8 cellular contexts compared by ENCODE assay signal in genomic region chr3:5197470-5198312, GRCh38. TPM values are rescaled to one million over a fixed set of nuclear protein-coding genes. Genes with fewer than 3 reads are reported as not detected.
DNase-seq lines count a peak whose midpoint lies in the region; ATAC-seq and FAIRE-seq lines count a peak whose summit lies in the region.

No MANE protein-coding gene starts in this region.

- peak; percentile 70 for ATAC-seq in HG02970 (IDR thresholded peaks at IDR 0.05; ENCODE audit: low FRiP score, unreplicated experiment)

- H3K36me3 ChIP-seq in duodenal mucosa (ENCODE audit: control insufficient read depth in 1 of 2, insufficient read depth in 2 of 2, low read length in 2 of 2): peaks cover 11 to 48% of the 10 kb centered on the region in 2 donors
- H3K36me3 ChIP-seq in small intestine (ENCODE audit: control insufficient read depth in 2 of 2, insufficient read depth in 2 of 2, low read length in 2 of 2): peaks cover 4 to 12% of the 10 kb centered on the region in 2 donors
- peaks cover 13% of the 10 kb centered on the region for H3K36me3 ChIP-seq in SJCRH30

- peak; percentile 59 for DNase-seq in activated naive CD4-positive, alpha-beta T cell treated with Interleukin-2 at 50 U/mL for 16 hours
- no peak for DNase-seq in activated naive CD4-positive, alpha-beta T cell (lab: John Stamatoyannopoulos, UW)
- DNase-seq in RPMI7951 (ENCODE audit: low read depth): peak; percentile 39
- DNase-seq in small intestine: peak; percentile 32
- no peak for DNase-seq in AG08396 (ENCODE audit: low spot score)
- DNase-seq in SJCRH30: no peak

- H3K4me3 ChIP-seq in duodenal mucosa (ENCODE audit: low read depth in 1 of 2, low read length in 2 of 2) (no peak overlapping the region), small intestine (ENCODE audit: low read depth in 1 of 2, low read length in 2 of 2) (no peak overlapping the region), SJCRH30 (no peak overlapping the region)

- H3K4me1 ChIP-seq in duodenal mucosa (ENCODE audit: control insufficient read depth in 1 of 2, insufficient read depth in 2 of 2, low read length in 2 of 2) (peaks cover 16 to 31% of the 10 kb centered on the region in 2 donors), small intestine (ENCODE audit: control insufficient read depth in 2 of 2, insufficient read depth in 1 of 2, low read depth in 1 of 2, low read length in 1 of 2) (peaks cover 6 to 16% of the 10 kb centered on the region in 2 donors), SJCRH30 (no peaks in the 10 kb centered on the region; the same call in 1 of the 2 replicates)

- no peaks in the 10 kb centered on the region for H3K27me3 ChIP-seq in duodenal mucosa (ENCODE audit: control insufficient read depth in 1 of 2, insufficient read depth in 2 of 2, low read length in 2 of 2)
- H3K27me3 ChIP-seq in small intestine (ENCODE audit: control insufficient read depth in 2 of 2, insufficient read depth in 2 of 2, low read length in 2 of 2): no peaks in the 10 kb centered on the region
- no peaks in the 10 kb centered on the region for H3K27me3 ChIP-seq in SJCRH30

- H3K9me3 ChIP-seq in duodenal mucosa (ENCODE audit: control insufficient read depth in 1 of 2, low read length in 2 of 2) (no peaks in the 10 kb centered on the region), small intestine (ENCODE audit: control insufficient read depth, low read depth) (no peaks in the 10 kb centered on the region), SJCRH30 (replicated peaks) (no peaks in the 10 kb centered on the region)

- H3K27ac ChIP-seq in duodenal mucosa (ENCODE audit: low read depth, low read length): peak overlapping the region; percentile 2
- H3K27ac ChIP-seq in small intestine (ENCODE audit: low read depth in 1 of 2, low read length in 1 of 2): peak overlapping the region; percentile 56 to 59
- H3K27ac ChIP-seq in SJCRH30: no peak overlapping the region

- WGBS in small intestine, 3 donors: 86 to 94% (median 86%) methylated on average over 8 of the region's 8 CpGs

- FAIRE-seq in small intestine (lab: Jason Lieb, UNC): no peak

- H3K9ac ChIP-seq in duodenal mucosa (ENCODE audit: low read depth in 1 of 2, low read length in 2 of 2): no peak overlapping the region

RNA-seq across cellular contexts. Expression of gene EDEM1, which starts 10.2 kb away (rescaled TPM):
- total RNA-seq in RPMI7951 (2014; rRNA removed; shearing (Covaris generic)): 17.3 and 18.4 TPM in 2 replicates
- polyA plus RNA-seq in small intestine: 10 to 100 TPM in 1 of 3 donors, 1 to 10 TPM in 2; 4.0 to 13.6 (median 4.6) TPM
- 20.8 and 22.2 TPM in 2 replicates for total RNA-seq in SJCRH30 (2014; rRNA removed; shearing (Covaris generic))

Comparison
In these comparisons a context has a peak if more than half of its experiments do, and no peak if none do; other contexts are left out.
1. DNase-seq: peak in activated naive CD4-positive, alpha-beta T cell treated with Interleukin-2 at 50 U/mL for 16 hours (single experiment), RPMI7951 (single experiment) and small intestine (single experiment); none in activated naive CD4-positive, alpha-beta T cell (0 of 4), AG08396 (single experiment) and SJCRH30 (0 of 2).